30 cellular contexts compared by ENCODE assay signal in genomic region chr15:88813960-88814359, GRCh38. TPM values are rescaled to one million over a fixed set of nuclear protein-coding genes. Genes with fewer than 3 reads are reported as not detected.
"Had no signal": no experiment of that assay in that cellular context is flagged by ENCODE, and none has a peak within 500 bp of the region (broad histone marks: within the 10 kb centered on the region; RNA-seq: fewer than 3 reads in every experiment).

No MANE protein-coding gene starts in this region.

- H3K27ac Mint-ChIP-seq: naive B cell; natural killer cell treated with Interleukin-12 subunit alpha and Interleukin-12 subunit beta and Interleukin-15 and Interleukin-18, amount 100 ng/mL, for 72 hours; nephron progenitor cell; progenitor cell of endocrine pancreas; stimulated activated effector memory CD8-positive, alpha-beta T cell treated with anti-CD3 and anti-CD28 coated beads, Interleukin-12 subunit alpha, Interleukin-12 subunit beta, amount 100 ng/mL, for 72 hours; stimulated activated naive B cell treated with anti-CD40 and anti-IgM and Interleukin-4, amounts not matched to agents 10 μg/mL and 1 μg/mL and 100 μg/mL, for 72 hours; stimulated activated naive CD8-positive, alpha-beta T cell treated with anti-CD3 and anti-CD28 coated beads, Interleukin-15, Interleukin-2, amounts not matched to agents 100 ng/mL and 50 ng/mL, for 24 hours; type B pancreatic cell had no signal

- H3K4me1 Mint-ChIP-seq: naive thymus-derived CD8-positive, alpha-beta T cell; stimulated activated effector memory CD8-positive, alpha-beta T cell treated with anti-CD3 and anti-CD28 coated beads, Interleukin-12 subunit alpha, Interleukin-12 subunit beta, amount 100 ng/mL, for 72 hours had no signal

- H3K27me3 ChIP-seq: ovary, right lobe of liver, thyroid gland, uterus had no signal

- H3K9me3 Mint-ChIP-seq: naive B cell; naive thymus-derived CD8-positive, alpha-beta T cell; natural killer cell treated with Interleukin-12 subunit alpha and Interleukin-12 subunit beta and Interleukin-15 and Interleukin-18, amount 100 ng/mL, for 72 hours; nephron progenitor cell; neural crest cell; stimulated activated effector memory CD8-positive, alpha-beta T cell treated with anti-CD3 and anti-CD28 coated beads, Interleukin-12 subunit alpha, Interleukin-12 subunit beta, amount 100 ng/mL, for 72 hours; stimulated activated naive B cell treated with anti-CD40 and anti-IgM and Interleukin-4, amounts not matched to agents 10 μg/mL and 1 μg/mL and 100 μg/mL, for 72 hours; stimulated activated naive CD8-positive, alpha-beta T cell treated with anti-CD3 and anti-CD28 coated beads, Interleukin-15, Interleukin-2, amounts not matched to agents 100 ng/mL and 50 ng/mL, for 24 hours; type B pancreatic cell had no signal

- H3K36me3 Mint-ChIP-seq: naive B cell; naive thymus-derived CD8-positive, alpha-beta T cell; natural killer cell treated with Interleukin-12 subunit alpha and Interleukin-12 subunit beta and Interleukin-15 and Interleukin-18, amount 100 ng/mL, for 72 hours; stimulated activated effector memory CD8-positive, alpha-beta T cell treated with anti-CD3 and anti-CD28 coated beads, Interleukin-12 subunit alpha, Interleukin-12 subunit beta, amount 100 ng/mL, for 72 hours; stimulated activated naive B cell treated with anti-CD40 and anti-IgM and Interleukin-4, amounts not matched to agents 10 μg/mL and 1 μg/mL and 100 μg/mL, for 72 hours; type B pancreatic cell had no signal

- H3K79me2 ChIP-seq: parathyroid adenoma had no signal

- DNase-seq: naive B cell; naive thymus-derived CD8-positive, alpha-beta T cell; nephron progenitor cell; occipital lobe; ovary; posterior cingulate gyrus; psoas muscle; right cardiac atrium; right lobe of liver; small intestine; stimulated activated CD4-positive, alpha-beta T cell treated with anti-CD3 and anti-CD28 coated beads, Interleukin-15, amount 100 ng/mL, for 24 hours; stimulated activated CD4-positive, alpha-beta T cell treated with anti-CD3 and anti-CD28 coated beads, Interleukin-2, amount 100 ng/mL, for 24 hours; stimulated activated CD4-positive, alpha-beta T cell treated with anti-CD3 and anti-CD28 coated beads, Interleukin-2, amount 100 ng/mL, for 48 hours; stimulated activated CD4-positive, alpha-beta T cell treated with anti-CD3 and anti-CD28 coated beads, Interleukin-4, amount 100 ng/mL, for 24 hours; stimulated activated naive B cell treated with anti-CD40 and anti-IgM and Interleukin-4, amounts not matched to agents 10 μg/mL and 1 μg/mL and 100 μg/mL, for 72 hours; stimulated activated naive CD4-positive, alpha-beta T cell treated with Interleukin-2 at 50 U/mL for 16 hours; stomach; thyroid gland; upper lobe of right lung; uterus had no signal

- H3K27ac ChIP-seq: ovary, parathyroid adenoma, psoas muscle, right lobe of liver, stomach, thoracic aorta, thyroid gland, tibial nerve, upper lobe of right lung, uterus had no signal

- H3K9ac ChIP-seq: parathyroid adenoma had no signal

- H2AFZ ChIP-seq: parathyroid adenoma had no signal

- FAIRE-seq: small intestine had no signal

- H3K9me3 ChIP-seq: ovary, psoas muscle, right lobe of liver, stomach, thoracic aorta, thyroid gland, tibial nerve, upper lobe of right lung, uterus had no signal

- ATAC-seq: naive thymus-derived CD8-positive, alpha-beta T cell; natural killer cell treated with Interleukin-12 subunit alpha and Interleukin-12 subunit beta and Interleukin-15 and Interleukin-18, amount 100 ng/mL, for 72 hours; psoas muscle; right cardiac atrium; right lobe of liver; stimulated activated effector memory CD8-positive, alpha-beta T cell treated with anti-CD3 and anti-CD28 coated beads, Interleukin-12 subunit alpha, Interleukin-12 subunit beta, amount 100 ng/mL, for 72 hours; stimulated activated naive B cell treated with anti-CD40 and anti-IgM and Interleukin-4, amounts not matched to agents 10 μg/mL and 1 μg/mL and 100 μg/mL, for 72 hours; upper lobe of right lung had no signal

- H3K36me3 ChIP-seq: ovary, right lobe of liver, stomach, thoracic aorta, thyroid gland, tibial nerve, upper lobe of right lung, uterus had no signal

- H3K4me1 ChIP-seq: parathyroid adenoma, psoas muscle, right lobe of liver, stomach, thyroid gland, tibial nerve, upper lobe of right lung, uterus had no signal

- H3K4me3 Mint-ChIP-seq: naive B cell; naive thymus-derived CD8-positive, alpha-beta T cell; natural killer cell treated with Interleukin-12 subunit alpha and Interleukin-12 subunit beta and Interleukin-15 and Interleukin-18, amount 100 ng/mL, for 72 hours; nephron progenitor cell; neural crest cell; stimulated activated effector memory CD8-positive, alpha-beta T cell treated with anti-CD3 and anti-CD28 coated beads, Interleukin-12 subunit alpha, Interleukin-12 subunit beta, amount 100 ng/mL, for 72 hours; stimulated activated naive B cell treated with anti-CD40 and anti-IgM and Interleukin-4, amounts not matched to agents 10 μg/mL and 1 μg/mL and 100 μg/mL, for 72 hours; stimulated activated naive CD8-positive, alpha-beta T cell treated with anti-CD3 and anti-CD28 coated beads, Interleukin-15, Interleukin-2, amounts not matched to agents 100 ng/mL and 50 ng/mL, for 24 hours; type B pancreatic cell had no signal

- H3K4me3 ChIP-seq: ovary, psoas muscle, right lobe of liver, stomach, thoracic aorta, thyroid gland, tibial nerve, upper lobe of right lung, uterus had no signal

RNA-seq across cellular contexts. Expression of gene ACAN, which starts 10.7 kb away (rescaled TPM):
- total RNA-seq: naive thymus-derived CD8-positive, alpha-beta T cell; subcutaneous adipose tissue had no signal
